ENCODE assay signal across 1 cellular context in the genomic region with DNA sequence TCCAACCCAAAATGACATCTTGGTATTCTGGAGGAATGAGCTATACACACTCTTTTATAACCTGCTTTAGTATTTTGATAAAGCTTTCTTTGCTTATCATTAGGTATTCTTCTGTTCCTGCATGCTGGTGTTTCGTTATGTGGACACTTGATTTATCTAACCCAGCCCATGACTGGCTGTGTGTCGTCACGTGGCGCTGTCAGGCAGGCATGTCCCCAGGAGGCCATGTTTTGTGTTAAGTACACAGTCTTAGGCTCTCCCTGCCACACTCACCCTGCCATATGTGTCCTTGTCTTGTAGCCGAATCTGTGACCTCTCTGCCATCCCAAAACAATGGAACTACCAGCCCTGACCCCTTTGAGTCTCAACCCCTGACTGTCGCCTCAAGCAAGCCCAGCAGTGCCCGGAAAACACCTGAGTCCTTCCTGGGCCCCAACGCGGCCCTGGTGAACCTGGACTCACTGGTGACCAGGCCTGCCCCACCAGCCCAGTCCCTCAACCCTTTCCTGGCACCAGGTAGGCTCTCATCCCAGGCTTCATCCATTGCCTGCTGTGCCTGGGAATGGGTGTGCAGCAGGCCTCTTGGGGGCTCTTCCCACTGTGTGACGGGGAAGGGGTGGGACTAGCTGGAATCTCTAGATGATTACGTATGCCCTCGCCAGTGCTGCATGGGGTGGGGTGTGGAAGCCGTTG.
A peak's percentile ranks its signal among the peaks of the same experiment; 100 is the strongest.
TF ChIP-seq lines count a peak whose summit lies in the region.

No MANE protein-coding gene starts in this region.

TF ChIP-seq in IMR-90, 13 proteins besides CTCF, POLR2A, EP300 and RAD21 (continued from another document):
- TF ChIP-seq, protein P1, sequence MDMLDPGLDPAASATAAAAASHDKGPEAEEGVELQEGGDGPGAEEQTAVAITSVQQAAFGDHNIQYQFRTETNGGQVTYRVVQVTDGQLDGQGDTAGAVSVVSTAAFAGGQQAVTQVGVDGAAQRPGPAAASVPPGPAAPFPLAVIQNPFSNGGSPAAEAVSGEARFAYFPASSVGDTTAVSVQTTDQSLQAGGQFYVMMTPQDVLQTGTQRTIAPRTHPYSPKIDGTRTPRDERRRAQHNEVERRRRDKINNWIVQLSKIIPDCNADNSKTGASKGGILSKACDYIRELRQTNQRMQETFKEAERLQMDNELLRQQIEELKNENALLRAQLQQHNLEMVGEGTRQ (IDR thresholded peaks at IDR 0.05; ENCODE audit: low read depth, low read length): peak; percentile 90
- no peak for TF ChIP-seq CEBPB (IDR thresholded peaks at IDR 0.05; ENCODE audit: low read depth, low read length)
- TF ChIP-seq FOS (IDR thresholded peaks at IDR 0.05; ENCODE audit: low read depth, low read length): no peak
